ENCODE assay signal across 1 cellular context in genomic region chr3:29593802-29594201, GRCh38.
A peak's percentile ranks its signal among the peaks of the same experiment; 100 is the strongest.
TF ChIP-seq lines count a peak whose summit lies in the region.

No MANE protein-coding gene starts in this region.

TF ChIP-seq in K562, 482 proteins besides CTCF, POLR2A, EP300 and RAD21 (continued from another document):
- peak; percentile 85 for TF ChIP-seq TFE3 (CRISPR knock-in tag; IDR thresholded peaks at IDR 0.05)
